ENCODE assay signal across 32 cellular contexts in genomic region chr4:178633263-178633662, GRCh38.
DNase-seq lines count a peak whose midpoint lies in the region; ATAC-seq and TF ChIP-seq lines count a peak whose summit lies in the region.
"Had no signal": no experiment of that assay in that cellular context is flagged by ENCODE, and none has a peak within 500 bp of the region (broad histone marks: within the 10 kb centered on the region; RNA-seq: fewer than 3 reads in every experiment).

No MANE protein-coding gene starts in this region.

- no peak overlapping the region for H3K9ac ChIP-seq in H9 (ENCODE audit: extremely low read depth, insufficient read length, low read length)

- H2BK20ac ChIP-seq in H9 (ENCODE audit: low read depth, low read length, poor library complexity, severe bottlenecking): no peak overlapping the region

- peaks cover 0 to 4% of the 10 kb centered on the region in 2 experiments; a peak in 1 of 5 replicates for H3K9me3 Mint-ChIP-seq in H9

- H3T11ph ChIP-seq in H9 (ENCODE audit: low read length): no peak overlapping the region

- POLR2A ChIA-PET in Panc1 (lab: Charles Lee): no interaction called here

- no peak overlapping the region for H2BK15ac ChIP-seq in H9 (ENCODE audit: low read depth, low read length)

- no peak overlapping the region for H2BK5ac ChIP-seq in H9 (ENCODE audit: insufficient read length, low read length)

- H3K9me3 ChIP-seq in BE2C: no peaks in the 10 kb centered on the region
- H3K9me3 ChIP-seq in H9 (ENCODE audit: control insufficient read depth, low read depth, low read length): no peaks in the 10 kb centered on the region
- no peaks in the 10 kb centered on the region for H3K9me3 ChIP-seq in Panc1 (ENCODE audit: control insufficient read depth, insufficient read depth, low read depth, low read length)
- H3K9me3 ChIP-seq: ascending aorta, neutrophil, psoas muscle, thoracic aorta had no signal

- H3K4me1 Mint-ChIP-seq in H9: no peaks in the 10 kb centered on the region
- H3K4me1 Mint-ChIP-seq: activated T-helper 17 cell treated with anti-CD3 and anti-CD28 coated beads, Interleukin-2, amount 50 U/mL, for 72 hours; CD4-positive, CD25-positive, alpha-beta regulatory T cell; immature natural killer cell had no signal

- no peak overlapping the region for H3K4me3 ChIP-seq in BE2C (ENCODE audit: low read depth, low read length)
- H3K4me3 ChIP-seq in Panc1 (ENCODE audit: low read depth in 2 of 2, low read length in 2 of 2): no peak overlapping the region
- no peak overlapping the region for H3K4me3 ChIP-seq in epithelial cell of proximal tubule (ENCODE audit: low read depth, low read length)
- H3K4me3 ChIP-seq: ascending aorta, cardiac muscle cell, coronary artery, esophagus squamous epithelium, psoas muscle, thoracic aorta had no signal

- H3K79me1 ChIP-seq in H9 (ENCODE audit: insufficient read depth, low read depth, low read length, poor library complexity, severe bottlenecking): no peaks in the 10 kb centered on the region

- H2BK12ac ChIP-seq in H9 (ENCODE audit: insufficient read length, low read depth, low read length): no peak overlapping the region

- CTCF ChIA-PET in Panc1 (lab: Charles Lee): no interaction called here

- H3K27ac ChIP-seq in H9 (ENCODE audit: insufficient read length, low read depth, low read length) (no peak overlapping the region), Panc1 (ENCODE audit: low read length) (no peak overlapping the region)
- H3K27ac ChIP-seq: ascending aorta, cardiac muscle cell, coronary artery, esophagus squamous epithelium, neutrophil, psoas muscle, thoracic aorta had no signal

- no peaks in the 10 kb centered on the region for H3K27me3 ChIP-seq in BE2C
- H3K27me3 ChIP-seq in H9 (ENCODE audit: insufficient read depth, low read length): no peaks in the 10 kb centered on the region
- H3K27me3 ChIP-seq in Panc1 (ENCODE audit: control insufficient read depth, insufficient read depth, low read length): no peaks in the 10 kb centered on the region
- H3K27me3 ChIP-seq: ascending aorta, cardiac muscle cell, esophagus squamous epithelium, neutrophil had no signal

- H3K23me2 ChIP-seq in H9 (ENCODE audit: insufficient read length, low read depth, low read length, poor library complexity, severe bottlenecking): no peaks in the 10 kb centered on the region

- H3K27ac Mint-ChIP-seq in H9: no peak overlapping the region
- H3K27ac Mint-ChIP-seq: activated naive CD4-positive, alpha-beta T cell treated with anti-CD3 and anti-CD28 coated beads, Interleukin-2, amount 50 U/mL, for 72 hours; activated T-helper 17 cell treated with anti-CD3 and anti-CD28 coated beads, Interleukin-2, amount 50 U/mL, for 72 hours; CD4-positive, CD25-positive, alpha-beta regulatory T cell; effector memory CD8-positive, alpha-beta T cell; immature natural killer cell had no signal

- no peak overlapping the region for H4K8ac ChIP-seq in H9 (replicated peaks; ENCODE audit: insufficient read length, low read depth, low read length)

- H3K4me3 Mint-ChIP-seq in H9: no peak overlapping the region
- H3K4me3 Mint-ChIP-seq: activated T-helper 17 cell treated with anti-CD3 and anti-CD28 coated beads, Interleukin-2, amount 50 U/mL, for 72 hours; CD4-positive, CD25-positive, alpha-beta regulatory T cell; effector memory CD8-positive, alpha-beta T cell; immature natural killer cell had no signal

- ATAC-seq in Panc1: no peak
- ATAC-seq in GM19452 (IDR thresholded peaks at IDR 0.05; ENCODE audit: unreplicated experiment): no peak
- ATAC-seq: activated naive CD4-positive, alpha-beta T cell treated with anti-CD3 and anti-CD28 coated beads, Interleukin-2, amount 50 U/mL, for 72 hours; activated T-helper 17 cell treated with anti-CD3 and anti-CD28 coated beads, Interleukin-2, amount 50 U/mL, for 72 hours; effector memory CD8-positive, alpha-beta T cell; psoas muscle; stimulated activated naive CD8-positive, alpha-beta T cell treated with anti-CD3 and anti-CD28 coated beads, Interleukin-15, Interleukin-2, amounts not matched to agents 100 U/mL and 50 U/mL, for 24 hours had no signal

- no peaks in the 10 kb centered on the region for H3K27me3 Mint-ChIP-seq in H9 (ENCODE audit: low read depth)
- H3K27me3 Mint-ChIP-seq: activated T-helper 17 cell treated with anti-CD3 and anti-CD28 coated beads, Interleukin-2, amount 50 U/mL, for 72 hours; CD4-positive, CD25-positive, alpha-beta regulatory T cell; effector memory CD8-positive, alpha-beta T cell had no signal

- DNase-seq in BE2C (no peak), H9 (no peak), Panc1 (ENCODE audit: low read depth, low spot score) (no peak), epithelial cell of proximal tubule (ENCODE audit: low read depth) (no peak), NCI-H510A treated with DMSO at 0.1 percent for 48 hours (lab: John Stamatoyannopoulos, UW) (no peak), inferior parietal cortex (ENCODE audit: extremely low spot score) (no peak)
- DNase-seq in activated naive CD4-positive, alpha-beta T cell treated with Interleukin-2 at 50 U/mL for 16 hours: no peak
- DNase-seq: activated CD4-positive, alpha-beta T cell treated with anti-CD3 and anti-CD28 coated beads, Interleukin-2, amount 50 U/mL, for 48 hours; activated CD4-positive, CD25-positive, alpha-beta regulatory T cell; activated CD8-positive, alpha-beta memory T cell treated with anti-CD3 and anti-CD28 coated beads, Interleukin-2, amount 50 U/mL, for 48 hours; CD4-positive, CD25-positive, alpha-beta regulatory T cell; effector memory CD8-positive, alpha-beta T cell; esophagus squamous epithelium; hippocampal formation; immature natural killer cell; KG1; mesenchymal stem cell; NCI-H1436; NCI-H2081 treated with DMSO at 0.1 percent for 48 hours; NCI-H226; psoas muscle; Right ventricle myocardium superior; stimulated activated naive CD8-positive, alpha-beta T cell treated with anti-CD3 and anti-CD28 coated beads, Interleukin-15, Interleukin-2, amounts not matched to agents 100 U/mL and 50 U/mL, for 24 hours; SW 1271 had no signal

- no peak overlapping the region for H4K5ac ChIP-seq in H9 (ENCODE audit: insufficient read length, low read depth, low read length)

- TF ChIP-seq CTCF in BE2C (IDR thresholded peaks at IDR 0.05; ENCODE audit: low read depth, low read length) (peak; percentile 14; the same call in 1 of the 2 replicates), H9 (conservative IDR thresholded peaks at IDR 0.05) (peak; percentile 62), Panc1 (IDR thresholded peaks at IDR 0.05) (peak; percentile 4; the same call in 1 of the 2 replicates), epithelial cell of proximal tubule (conservative IDR thresholded peaks at IDR 0.05; ENCODE audit: low read depth, low read length) (peak; percentile 17)

- H2AK5ac ChIP-seq in H9 (ENCODE audit: insufficient read length, low read length): no peak overlapping the region

- in situ Hi-C loops in Panc1 (cut with HindIII; ENCODE audit: low pct_unique_long_range_greater_than_20kb, low sequenced_read_pairs): no loop called here

- no peaks in the 10 kb centered on the region for H3K79me2 ChIP-seq in H9 (ENCODE audit: insufficient read depth, low read length)

- H3K4me1 ChIP-seq in BE2C (peaks cover 12% of the 10 kb centered on the region), H9 (ENCODE audit: insufficient read depth, low read length) (no peaks in the 10 kb centered on the region), Panc1 (ENCODE audit: control insufficient read depth, insufficient read depth, low read length) (no peaks in the 10 kb centered on the region)
- H3K4me1 ChIP-seq: ascending aorta, esophagus squamous epithelium, psoas muscle had no signal

- H3K36me3 Mint-ChIP-seq in H9 (ENCODE audit: insufficient read depth in 1 of 3, low read depth in 3 of 3): no peaks in the 10 kb centered on the region; a peak in 1 of 7 replicates
- H3K36me3 Mint-ChIP-seq: activated naive CD4-positive, alpha-beta T cell treated with anti-CD3 and anti-CD28 coated beads, Interleukin-2, amount 50 U/mL, for 72 hours; CD4-positive, CD25-positive, alpha-beta regulatory T cell had no signal

- H3K4ac ChIP-seq in H9 (ENCODE audit: low read depth, low read length): no peak overlapping the region

- no peaks in the 10 kb centered on the region for H4K20me1 ChIP-seq in H9 (ENCODE audit: control insufficient read depth, insufficient read depth, insufficient read length)

- intact Hi-C loops in Panc1 (cut with micrococcal nuclease; ENCODE audit: unreplicated experiment): no loop called here

- no peak overlapping the region for H4K91ac ChIP-seq in H9 (ENCODE audit: insufficient read length, low read depth, low read length)

- no peak overlapping the region for H3K56ac ChIP-seq in H9 (ENCODE audit: insufficient read length, low read depth, low read length)

- no peak overlapping the region for H3K14ac ChIP-seq in H9 (ENCODE audit: insufficient read depth, low read length)

- no peak overlapping the region for H3K23ac ChIP-seq in H9 (ENCODE audit: insufficient read length, low read depth, low read length)

- no TSS peak for BruUV-seq in Panc1 (replicated peaks; lab: Mats Ljungman, UMichigan)

- no peak overlapping the region for H2BK120ac ChIP-seq in H9 (ENCODE audit: low read depth, low read length, poor library complexity, severe bottlenecking)

- H2AFZ ChIP-seq in H9 (ENCODE audit: low read length): no peak overlapping the region

- no peaks in the 10 kb centered on the region for H3K36me3 ChIP-seq in BE2C
- H3K36me3 ChIP-seq in Panc1 (ENCODE audit: control insufficient read depth, insufficient read depth, low read length): no peaks in the 10 kb centered on the region
- H3K36me3 ChIP-seq: ascending aorta, cardiac muscle cell, esophagus squamous epithelium, neutrophil, thoracic aorta had no signal

- no peak overlapping the region for H3K4me2 ChIP-seq in H9 (ENCODE audit: insufficient read depth, insufficient read length, low read length)

- no peak overlapping the region for H3K18ac ChIP-seq in H9 (ENCODE audit: insufficient read length, low read depth, low read length)

- no CpG with 5 or more reads among the region's 1 CpG for WGBS in H9 (ENCODE audit: extremely low coverage, insufficient read length, low lambda C conversion rate)

Comparison
In these comparisons a context has a peak if more than half of its experiments do, and no peak if none do; other contexts are left out.
1. CTCF ChIP-seq: peak in every context shown above with its lines; median percentile 62 in H9; 17 in epithelial cell of proximal tubule; 14 in BE2C; 4 in Panc1.